Comparison of ENCODE assay signal across 13 cellular contexts in genomic region chr17:81241203-81241602, GRCh38. TPM values are rescaled to one million over a fixed set of nuclear protein-coding genes. Genes with fewer than 3 reads are reported as not detected.
A peak's percentile ranks its signal among the peaks of the same experiment; 100 is the strongest.
DNase-seq lines count a peak whose midpoint lies in the region; ATAC-seq, FAIRE-seq and TF ChIP-seq lines count a peak whose summit lies in the region.
"Had no signal": no experiment of that assay in that cellular context is flagged by ENCODE, and none has a peak within 500 bp of the region (broad histone marks: within the 10 kb centered on the region; RNA-seq: fewer than 3 reads in every experiment).

No MANE protein-coding gene starts in this region.

- H3K4me3 Mint-ChIP-seq in Calu3 (ENCODE audit: low read depth, unreplicated experiment) (peak overlapping the region; percentile 79), WTC11 (peak overlapping the region; percentile 90), immature natural killer cell (peak overlapping the region; percentile 39 to 89 (median 58))

- H3K9me3 ChIP-seq in SK-N-SH (no peaks in the 10 kb centered on the region), pancreas (no peaks in the 10 kb centered on the region)
- H3K9me3 ChIP-seq: ovary, SJSA1 had no signal

- H4K20me1 ChIP-seq in SK-N-SH (ENCODE audit: insufficient read depth): peaks cover 13% of the 10 kb centered on the region

- H3K4me2 ChIP-seq in SK-N-SH: peak overlapping the region; percentile 99; the same call in 1 of the 2 replicates

- intact Hi-C loops in Calu3 (cut with micrococcal nuclease; ENCODE audit: unreplicated experiment) (no loop called here), pancreas (cut with DNase I) (no loop called here)

- H3K9me2 ChIP-seq in SK-N-SH: no peaks in the 10 kb centered on the region

- no peak for DNase-seq in SK-N-SH
- no peak for DNase-seq in Calu3
- no peak for DNase-seq in WTC11 (ENCODE audit: low spot score)
- no peak for DNase-seq in immature natural killer cell
- no peak for DNase-seq in pancreas
- DNase-seq in foreskin melanocyte: no peak

- H3K4me1 ChIP-seq in SK-N-SH (ENCODE audit: control insufficient read depth in 1 of 2, insufficient read depth in 2 of 2, low read depth in 1 of 2, low read length in 1 of 2) (peaks cover 0 to 57% of the 10 kb centered on the region in 2 experiments; a peak in 2 of 4 replicates), pancreas (peaks cover 0 to 10% (median 7%) of the 10 kb centered on the region in 3 donors)

- H3K27ac Mint-ChIP-seq in Calu3 (ENCODE audit: unreplicated experiment) (no peak overlapping the region), WTC11 (peak overlapping the region; percentile 63; the same call in 1 of the 2 replicates), immature natural killer cell (peak overlapping the region in 5 of 6 donors; percentile 45 to 72 (median 54))
- H3K27ac Mint-ChIP-seq: memory B cell had no signal

- TF ChIP-seq CTCF in SK-N-SH (IDR thresholded peaks at IDR 0.05): no peak
- TF ChIP-seq CTCF in Calu3 (IDR thresholded peaks at IDR 0.05; ENCODE audit: unreplicated experiment): no peak
- TF ChIP-seq CTCF in WTC11 (IDR thresholded peaks at IDR 0.05): no peak
- no peak for TF ChIP-seq CTCF in pancreas (IDR thresholded peaks at IDR 0.05)

- peaks cover 4% of the 10 kb centered on the region for H3F3A ChIP-seq in SK-N-SH (replicated peaks; ENCODE audit: insufficient read depth)

- TF ChIP-seq EP300 in SK-N-SH (IDR thresholded peaks at IDR 0.05; ENCODE audit: borderline replicate concordance in 1 of 2, low read depth in 1 of 2, low read length in 1 of 2): no peak

- FAIRE-seq in pancreas (lab: Jason Lieb, UNC): no peak
- FAIRE-seq: bronchial epithelial cell had no signal

- CTCF ChIA-PET in SK-N-SH (lab: Yijun Ruan, JAX): interaction anchor here (1.1 to 12.8 kb wide), 6 partner anchors 11 to 217 kb away, joined by 3 to 133 read pairs (median 15); no protein-coding TSS in a partner anchor
- CTCF ChIA-PET in Calu3 (lab: Charles Lee): interaction anchor here (0.7 kb wide), 1 partner anchor 296 kb away, joined by 4 read pairs; no protein-coding TSS in a partner anchor
- CTCF ChIA-PET in WTC11 (lab: Charles Lee): interaction anchor here (2.8 kb wide), 1 partner anchor 17 kb away, joined by 6 read pairs; no protein-coding TSS in a partner anchor

- H3K36me3 ChIP-seq in SK-N-SH (replicated peaks in 1 of 2; ENCODE audit: control insufficient read depth in 1 of 2, insufficient read depth in 2 of 2, low read length in 1 of 2) (peaks cover 0 to 34% of the 10 kb centered on the region in 2 experiments), pancreas (no peaks in the 10 kb centered on the region)
- H3K36me3 ChIP-seq: ovary had no signal

- H3K27ac ChIP-seq in SK-N-SH (ENCODE audit: low read depth in 2 of 2, low read length in 1 of 2): peak overlapping the region in 1 of 2 experiments; percentile 44; a peak in 1 of 4 replicates
- no peak overlapping the region for H3K27ac ChIP-seq in pancreas
- H3K27ac ChIP-seq: ovary, SJSA1, VCaP had no signal

- no peaks in the 10 kb centered on the region for H3K27me3 ChIP-seq in SK-N-SH (ENCODE audit: insufficient read depth)
- no peaks in the 10 kb centered on the region for H3K27me3 ChIP-seq in pancreas
- H3K27me3 ChIP-seq: ovary, SJSA1 had no signal

- 94% methylated on average over 10 of the region's 10 CpGs for WGBS in SK-N-SH (ENCODE audit: low lambda C conversion rate)
- 75 to 84% methylated on average over 10 of the region's 10 CpGs for WGBS in pancreas, 2 donors

- ATAC-seq in SK-N-SH treated with all-trans-retinoic acid at 6 μM for 48 hours (no peak), WTC11 (no peak), pancreas (no peak), GM21786 (IDR thresholded peaks at IDR 0.05; ENCODE audit: unreplicated experiment) (no peak)

- TF ChIP-seq RAD21 in SK-N-SH (IDR thresholded peaks at IDR 0.05; ENCODE audit: low read length): no peak

- POLR2A ChIA-PET in SK-N-SH (lab: Yijun Ruan, JAX): interaction anchor here (2.3 kb wide), 1 partner anchor 18 kb away, joined by 7 read pairs; the partner anchor contains the start of gene CEP131
- POLR2A ChIA-PET in WTC11 (lab: Charles Lee): no interaction called here

- H3K4me3 ChIP-seq in SK-N-SH (ENCODE audit: low read depth in 2 of 2, low read length in 1 of 2) (no peak overlapping the region), pancreas (no peak overlapping the region)
- H3K4me3 ChIP-seq: ovary, SJSA1 had no signal

- H3K36me3 Mint-ChIP-seq in Calu3 (ENCODE audit: insufficient read depth, unreplicated experiment): peaks cover 79% of the 10 kb centered on the region
- no peaks in the 10 kb centered on the region for H3K36me3 Mint-ChIP-seq in WTC11
- H3K36me3 Mint-ChIP-seq in immature natural killer cell: no peaks in the 10 kb centered on the region

- no TSS peak for BruUV-seq in Calu3 (replicated peaks; lab: Mats Ljungman, UMichigan)

- no peak overlapping the region for H3K9ac ChIP-seq in SK-N-SH

- peaks cover 54% of the 10 kb centered on the region for H3K79me2 ChIP-seq in SK-N-SH (ENCODE audit: insufficient read depth)

- peaks cover 14% of the 10 kb centered on the region for H3K4me1 Mint-ChIP-seq in Calu3 (ENCODE audit: low read depth, unreplicated experiment)
- peaks cover 27% of the 10 kb centered on the region for H3K4me1 Mint-ChIP-seq in WTC11
- H3K4me1 Mint-ChIP-seq in immature natural killer cell: peaks cover 43 to 45% of the 10 kb centered on the region in 2 donors

- H2AFZ ChIP-seq in SK-N-SH (ENCODE audit: low read depth): no peak overlapping the region

- no peaks in the 10 kb centered on the region for H3K27me3 Mint-ChIP-seq in Calu3 (ENCODE audit: unreplicated experiment)
- no peaks in the 10 kb centered on the region for H3K27me3 Mint-ChIP-seq in WTC11 (ENCODE audit: low read depth)
- peaks cover 6 to 9% (median 8%) of the 10 kb centered on the region in 3 donors for H3K27me3 Mint-ChIP-seq in immature natural killer cell (ENCODE audit: low read depth in 3 of 3)
- H3K27me3 Mint-ChIP-seq: memory B cell had no signal

- H3K9me3 Mint-ChIP-seq in Calu3 (ENCODE audit: low read depth, unreplicated experiment) (no peaks in the 10 kb centered on the region), WTC11 (no peaks in the 10 kb centered on the region), immature natural killer cell (no peaks in the 10 kb centered on the region)
- H3K9me3 Mint-ChIP-seq: memory B cell had no signal

TF ChIP-seq in SK-N-SH, 30 proteins besides CTCF, POLR2A, EP300 and RAD21 (continues in another document):
- TF ChIP-seq RCOR1 (IDR thresholded peaks at IDR 0.05; ENCODE audit: low read length): no peak

TF ChIP-seq in SK-N-SH treated with all-trans-retinoic acid at 6 μM for 48 hours, 23 proteins besides CTCF, POLR2A, EP300 and RAD21 (continues in another document):
- TF ChIP-seq CREB5 (CRISPR knock-in tag; IDR thresholded peaks at IDR 0.05; ENCODE audit: low read depth): no peak

TF ChIP-seq in WTC11, 78 proteins besides CTCF, POLR2A, EP300 and RAD21:
- no peak for TF ChIP-seq ZNF138 (CRISPR knock-in tag; conservative IDR thresholded peaks at IDR 0.05)
- TF ChIP-seq GTF2I (CRISPR knock-in tag; conservative IDR thresholded peaks at IDR 0.05): no peak
- no peak for TF ChIP-seq NFYB (CRISPR knock-in tag; conservative IDR thresholded peaks at IDR 0.05; ENCODE audit: low read depth)
- no peak for TF ChIP-seq SOX15 (CRISPR knock-in tag; IDR thresholded peaks at IDR 0.05)
TF ChIP-seq in WTC11: peak in this region for 0.

RNA-seq across cellular contexts. Expression of gene NDUFAF8, which starts 2.1 kb away (rescaled TPM):
- polyA plus RNA-seq in SK-N-SH (2012; rRNA removed) (194 and 229 TPM in 2 replicates), immature natural killer cell (100 to 1,000 TPM in 1 of 3 donors, 10 to 100 TPM in 2; 61.2 to 121 (median 67.8) TPM), pancreas (10 to 100 TPM; 29.2 to 34.1 TPM)
- 230 and 349 TPM in 2 replicates for polyA plus RNA-seq in SK-N-SH (2012; cell fraction: cytosol; rRNA removed)
- 139 and 227 TPM in 2 replicates for polyA plus RNA-seq in SK-N-SH (2012; cell fraction: nucleus; rRNA removed)
- total RNA-seq in Calu3 (2022) (53.3 and 54.1 TPM in 2 replicates), WTC11 (2021) (58.6 to 73.0 TPM (median 59.9 TPM) in 3 replicates), pancreas (10 to 100 TPM; 17.5 to 26.3 (median 20.0) TPM)

RNA-seq across cellular contexts. Expression of gene TEPSIN, which starts 2.3 kb away (rescaled TPM):
- 35.3 and 36.1 TPM in 2 replicates for polyA plus RNA-seq in SK-N-SH (2012; rRNA removed)
- 4.6 and 9.6 TPM in 2 replicates for polyA plus RNA-seq in SK-N-SH (2012; cell fraction: cytosol; rRNA removed)
- polyA plus RNA-seq in SK-N-SH (2012; cell fraction: nucleus; rRNA removed): 379 and 617 TPM in 2 replicates
- 37.0 and 38.6 TPM in 2 replicates for total RNA-seq in Calu3 (2022)
- 32.2 to 40.7 TPM (median 35.4 TPM) in 3 replicates for total RNA-seq in WTC11 (2021)
- polyA plus RNA-seq in immature natural killer cell: 1 to 10 TPM; 1.6 to 7.3 (median 5.0) TPM
- 10 to 100 TPM; 13.8 to 30.7 (median 16.1) TPM for total RNA-seq in pancreas
- polyA plus RNA-seq in pancreas: 10 to 100 TPM; 54.4 to 98.5 TPM

RNA-seq across cellular contexts. Expression of gene CEP131, which starts 18.4 kb away (rescaled TPM):
- 26.5 and 34.8 TPM in 2 replicates for polyA plus RNA-seq in SK-N-SH (2012; rRNA removed)
- 12.9 and 16.3 TPM in 2 replicates for polyA plus RNA-seq in SK-N-SH (2012; cell fraction: cytosol; rRNA removed)
- 196 and 378 TPM in 2 replicates for polyA plus RNA-seq in SK-N-SH (2012; cell fraction: nucleus; rRNA removed)
- total RNA-seq in Calu3 (2022): 25.2 and 28.2 TPM in 2 replicates
- 32.4 to 35.2 TPM (median 34.3 TPM) in 3 replicates for total RNA-seq in WTC11 (2021)
- polyA plus RNA-seq in immature natural killer cell: 1 to 10 TPM in 2 of 3 donors, under 1 TPM in 1; 0.43 to 7.4 (median 1.5) TPM
- 1 to 10 TPM; 3.4 to 6.9 (median 4.1) TPM for total RNA-seq in pancreas
- polyA plus RNA-seq in pancreas: 10 to 100 TPM; 22.5 to 22.8 TPM

RNA-seq across cellular contexts. Expression of gene SLC38A10, which starts 53.9 kb away (rescaled TPM):
- polyA plus RNA-seq in SK-N-SH (2012; rRNA removed) (64.3 and 82.2 TPM in 2 replicates), immature natural killer cell (10 to 100 TPM; 46.8 to 98.7 (median 46.8) TPM), pancreas (100 to 1,000 TPM; 138 to 190 TPM)
- 29.3 and 49.2 TPM in 2 replicates for polyA plus RNA-seq in SK-N-SH (2012; cell fraction: cytosol; rRNA removed)
- polyA plus RNA-seq in SK-N-SH (2012; cell fraction: nucleus; rRNA removed): 190 and 211 TPM in 2 replicates
- total RNA-seq in Calu3 (2022) (120 and 121 TPM in 2 replicates), WTC11 (2021) (47.0 to 62.4 TPM (median 53.9 TPM) in 3 replicates), pancreas (100 to 1,000 TPM in 1 of 6 donors, 10 to 100 TPM in 5; 72.8 to 119 (median 95.7) TPM)
